ENCODE assay signal across 20 cellular contexts in genomic region chr9:94081864-94082468, GRCh38. TPM values are rescaled to one million over a fixed set of nuclear protein-coding genes. Genes with fewer than 3 reads are reported as not detected.
DNase-seq lines count a peak whose midpoint lies in the region; ATAC-seq, FAIRE-seq and TF ChIP-seq lines count a peak whose summit lies in the region.
"Had no signal": no experiment of that assay in that cellular context is flagged by ENCODE, and none has a peak within 500 bp of the region (broad histone marks: within the 10 kb centered on the region; RNA-seq: fewer than 3 reads in every experiment).

No MANE protein-coding gene starts in this region.

- H3K4me3 Mint-ChIP-seq in Caco-2 (ENCODE audit: unreplicated experiment), result no peak overlapping the region

- no peaks in the 10 kb centered on the region for H3K9me3 Mint-ChIP-seq in Caco-2 (ENCODE audit: unreplicated experiment)

- no peak for TF ChIP-seq CTCF in K562 (IDR thresholded peaks at IDR 0.05 in 2 of 3, conservative IDR thresholded peaks at IDR 0.05 in 1 of 3; ENCODE audit: insufficient read depth in 2 of 3, low read depth in 1 of 3, low read length in 3 of 3)
- TF ChIP-seq CTCF in left lung (IDR thresholded peaks at IDR 0.05), result no peak
- TF ChIP-seq CTCF in Caco-2 (IDR thresholded peaks at IDR 0.05; ENCODE audit: insufficient read depth in 1 of 2, low read depth in 1 of 2, low read length in 1 of 2, severe bottlenecking in 1 of 2, unreplicated experiment in 1 of 2), result no peak

- H3K27ac Mint-ChIP-seq in Caco-2 (ENCODE audit: unreplicated experiment), result no peak overlapping the region

- peaks cover 8 to 20% of the 10 kb centered on the region in 2 experiments; a peak in 4 of 5 replicates for H3K4me1 ChIP-seq in K562 (replicated peaks in 1 of 2; ENCODE audit: control insufficient read depth in 2 of 2, insufficient read depth in 2 of 2, low read length in 2 of 2)
- H3K4me1 ChIP-seq in left lung, result peaks cover 0 to 13% of the 10 kb centered on the region in 2 donors
- H3K4me1 ChIP-seq in Caco-2, result no peaks in the 10 kb centered on the region
- H3K4me1 ChIP-seq: Peyer's patch had no signal

- H3K9me1 ChIP-seq in K562 (ENCODE audit: control insufficient read depth, insufficient read depth, low read length), result no peaks in the 10 kb centered on the region

- H3K27ac ChIP-seq in K562 (ENCODE audit: extremely low read depth, low read depth, low read length) (no peak overlapping the region), left lung (no peak overlapping the region)
- H3K27ac ChIP-seq: KMS-11, Peyer's patch had no signal

- intact Hi-C loops in K562 (cut with micrococcal nuclease), result loop anchor here (5.0 kb wide), 1 partner anchor 85 kb away; no protein-coding TSS in a partner anchor
- intact Hi-C loops in head of caudate nucleus (cut with DNase I), result loop anchor here (5.0 kb wide), 1 partner anchor 85 kb away; no protein-coding TSS in a partner anchor
- intact Hi-C loops in left lung (cut with DNase I), result no loop called here
- intact Hi-C loops in sciatic nerve (cut with DNase I), result no loop called here
- intact Hi-C loops in Caco-2 (cut with micrococcal nuclease; ENCODE audit: unreplicated experiment), result no loop called here

- H3K4me3 ChIP-seq in K562 (no peak overlapping the region), left lung (no peak overlapping the region), Caco-2 (ENCODE audit: low read depth, low read length) (no peak overlapping the region)
- H3K4me3 ChIP-seq: Peyer's patch had no signal

- no peaks in the 10 kb centered on the region for H3K27me3 ChIP-seq in K562 (ENCODE audit: control insufficient read depth in 2 of 2, insufficient read depth in 2 of 2, low read length in 2 of 2)
- H3K27me3 ChIP-seq in left lung, result no peaks in the 10 kb centered on the region
- H3K27me3 ChIP-seq in Caco-2 (replicated peaks; ENCODE audit: control insufficient read depth, insufficient read depth, low read length), result no peaks in the 10 kb centered on the region
- H3K27me3 ChIP-seq: Peyer's patch had no signal

- BruUV-seq in K562 (replicated peaks; lab: Mats Ljungman, UMichigan) (no TSS peak), Caco-2 (replicated peaks; lab: Mats Ljungman, UMichigan) (no TSS peak)

- H3K4me1 Mint-ChIP-seq in Caco-2 (ENCODE audit: low read depth, unreplicated experiment), result no peaks in the 10 kb centered on the region

- TF ChIP-seq RAD21 in K562 (CRISPR knock-in tag; conservative IDR thresholded peaks at IDR 0.05 in 1 of 2, IDR thresholded peaks at IDR 0.05 in 1 of 2), result peak in 1 of 2 experiments; percentile 15; a peak in 1 of 4 replicates

- no peaks in the 10 kb centered on the region for H3K36me3 Mint-ChIP-seq in Caco-2 (ENCODE audit: insufficient read depth, unreplicated experiment)

- no peaks in the 10 kb centered on the region for H3K79me2 ChIP-seq in K562 (ENCODE audit: control insufficient read depth, insufficient read depth, low read length)

- no peaks in the 10 kb centered on the region for H4K20me1 ChIP-seq in K562 (replicated peaks; ENCODE audit: control insufficient read depth, insufficient read depth, low read length)

- H3K9me3 ChIP-seq in K562 (replicated peaks; ENCODE audit: control insufficient read depth, insufficient read depth, low read depth, low read length) (no peaks in the 10 kb centered on the region), left lung (no peaks in the 10 kb centered on the region), Caco-2 (no peaks in the 10 kb centered on the region)
- H3K9me3 ChIP-seq: Peyer's patch had no signal

- H2AFZ ChIP-seq in K562 (ENCODE audit: low read depth, low read length), result 0 out of 2 replicates have a peak overlapping the region, but pooled peaks have one; percentile 5

- DNase-seq in K562 (ENCODE audit: extremely low read depth in 1 of 4, low spot score in 3 of 4), result no peak
- peak in 35 of 42 donors; percentile 12 to 82 (median 52) for DNase-seq in head of caudate nucleus
- DNase-seq in left lung, result no peak
- no peak for DNase-seq in sciatic nerve (ENCODE audit: low spot score)
- no peak for DNase-seq in SK-N-DZ (ENCODE audit: low spot score)
- no peak for DNase-seq in NCI-H526 treated with DMSO at 0.1 percent for 48 hours (lab: John Stamatoyannopoulos, UW)
- DNase-seq in Caco-2, result no peak
- DNase-seq: AML-193, Calu3, DMS79 treated with DMSO at 0.1 percent for 48 hours, GOT3, MM.1S, NCI-H1105 treated with DMSO at 0.1 percent for 48 hours, NCI-H2029 treated with DMSO at 0.1 percent for 48 hours, NCI-H510A, Peyer's patch, SIG-M5 had no signal

- TF ChIP-seq EP300 in K562 (IDR thresholded peaks at IDR 0.05; ENCODE audit: low read length), result no peak

- no peak for TF ChIP-seq POLR2A in K562 (conservative IDR thresholded peaks at IDR 0.05)

- H3K27me3 Mint-ChIP-seq in Caco-2 (ENCODE audit: insufficient read depth, unreplicated experiment), result no peaks in the 10 kb centered on the region

- H3K36me3 ChIP-seq in K562 (ENCODE audit: control insufficient read depth, insufficient read depth, low read length) (0 out of 3 replicates have a peak, but pooled peaks cover 2% of the 10 kb centered on the region), left lung (no peaks in the 10 kb centered on the region), Caco-2 (ENCODE audit: control insufficient read depth, insufficient read depth, low read length) (no peaks in the 10 kb centered on the region)
- H3K36me3 ChIP-seq: Peyer's patch had no signal

- 42% methylated on average over 8 of the region's 8 CpGs for WGBS in K562 (ENCODE audit: insufficient coverage, low coverage, missing lambda C conversion rate)

- in situ Hi-C loops in K562 (cut with MboI), result no loop called here

- H3K9ac ChIP-seq in K562 (ENCODE audit: insufficient read depth in 1 of 2, low read depth in 2 of 2, low read length in 2 of 2), result no peak overlapping the region
- H3K9ac ChIP-seq: KMS-11 had no signal

- CTCF ChIA-PET in K562 (lab: Yijun Ruan, JAX; ENCODE audit: low intra/inter-chr PET ratio), result no interaction called here
- CTCF ChIA-PET in Caco-2 (lab: Charles Lee), result no interaction called here

- no peak overlapping the region for H3K4me2 ChIP-seq in K562 (ENCODE audit: insufficient read depth, low read length)
- H3K4me2 ChIP-seq: KMS-11 had no signal

- ATAC-seq in K562 (no peak), left lung (peak; percentile 20), sciatic nerve (peak; percentile 70), HG03135 (IDR thresholded peaks at IDR 0.05; ENCODE audit: unreplicated experiment) (no peak)

- POLR2A ChIA-PET in K562 (lab: Yijun Ruan, JAX) (interaction anchor here (0.6 to 1.5 kb wide), 2 partner anchors 8 to 691 kb away, joined by 3 to 5 read pairs; no protein-coding TSS in a partner anchor), Caco-2 (lab: Charles Lee) (no interaction called here)

- peak; percentile 32 for FAIRE-seq in K562 (lab: Jason Lieb, UNC)
- FAIRE-seq: G401.6 had no signal

TF ChIP-seq in K562, 482 proteins besides CTCF, POLR2A, EP300 and RAD21 (continues in another document):
- TF ChIP-seq NR0B1 (IDR thresholded peaks at IDR 0.05; ENCODE audit: partially characterized antibody) (no peak), ZNF277 (CRISPR knock-in tag; IDR thresholded peaks at IDR 0.05; ENCODE audit: borderline replicate concordance) (no peak), MXD1 (CRISPR knock-in tag; IDR thresholded peaks at IDR 0.05; ENCODE audit: borderline replicate concordance, poor library complexity, severe bottlenecking) (no peak)

RNA-seq across cellular contexts. Expression of gene PTPDC1, which starts 2.3 kb away (rescaled TPM):
- 11.2 and 23.6 TPM in 2 replicates for total RNA-seq in K562 (2011; cell fraction: chromatin; rRNA removed; ENCODE audit: low replicate concordance)
- 5.5 and 8.2 TPM in 2 replicates for total RNA-seq in K562 (2011; cell fraction: nucleolus; rRNA removed)
- 13.6 and 23.1 TPM in 2 replicates for total RNA-seq in K562 (2011; cell fraction: nucleoplasm; rRNA removed)
- total RNA-seq in K562 (2014; rRNA removed) (4.9 and 5.3 TPM in 2 replicates), K562 (2014; rRNA removed; fragmentation: Illumina TruSeq; extraction: Trizol) (8.1 and 8.2 TPM in 2 replicates), K562 (2015; rRNA removed; fragmentation: Illumina TruSeq; extraction: Trizol) (6.7 and 6.9 TPM in 2 replicates), K562 (2021) (5.5 and 5.7 TPM in 2 replicates), left lung (10 to 100 TPM in 1 of 2 donors, 1 to 10 TPM in 1; 9.2 to 10.3 TPM), sciatic nerve (50.2 TPM), Caco-2 (2022) (5.3 and 5.9 TPM in 2 replicates)
- polyA plus RNA-seq in K562 (2011; rRNA removed) (7.4 and 7.6 TPM in 2 replicates), K562 (2014; fragmentation: Illumina TruSeq; extraction: Trizol) (5.0 and 5.5 TPM in 2 replicates), K562 (2014; fragmentation: Nextera tagmentation; extraction: Ambion mirVana) (1 to 10 TPM; 1.1 to 1.9 TPM), K562 (2014; rRNA removed) (5.7 and 6.5 TPM in 2 replicates)
- polyA plus RNA-seq in K562 (2011; cell fraction: cytosol; rRNA removed), result 2.2 and 3.1 TPM in 2 replicates
- polyA plus RNA-seq in K562 (2011; cell fraction: nucleus; rRNA removed), result 19.0 and 20.8 TPM in 2 replicates
- 2.5 and 7.3 TPM in 2 replicates for polyA plus RNA-seq in K562 (2012)
- polyA minus RNA-seq in K562 (2011; rRNA and poly(A)+ RNA removed), result 12.1 and 12.3 TPM in 2 replicates
- 3.1 and 4.0 TPM in 2 replicates for polyA minus RNA-seq in K562 (2011; cell fraction: cytosol; rRNA and poly(A)+ RNA removed)
- 11.8 and 17.0 TPM in 2 replicates for polyA minus RNA-seq in K562 (2011; cell fraction: nucleus; rRNA and poly(A)+ RNA removed)
- polyA plus RNA-seq in SK-N-DZ (2014; cell fraction: cytosol; rRNA removed), result 12.6 and 15.4 TPM in 2 replicates
- polyA plus RNA-seq in SK-N-DZ (2014; cell fraction: nucleus; rRNA removed), result 26.7 and 35.5 TPM in 2 replicates

Comparison
In these comparisons a context has a peak if more than half of its experiments do, and no peak if none do; other contexts are left out.
1. ATAC-seq: peak in left lung (single experiment) and sciatic nerve (single experiment); none in K562 (single experiment) and HG03135 (single experiment).
2. DNase-seq: peak in head of caudate nucleus (35 of 42); none in K562 (0 of 4), left lung (0 of 2), sciatic nerve (single experiment), SK-N-DZ (single experiment), NCI-H526 treated with DMSO at 0.1 percent for 48 hours (single experiment) and Caco-2 (0 of 2).
3. intact Hi-C loops: an anchor here in K562 (5.0 kb wide) and head of caudate nucleus (5.0 kb wide); none called in left lung, sciatic nerve and Caco-2.